In genomic region chr5:147573171-147573570, GRCh38 we compare ENCODE assay signal across 1 cellular context.
TF ChIP-seq lines count a peak whose summit lies in the region.

No MANE protein-coding gene starts in this region.

TF ChIP-seq in SK-N-SH, 30 proteins besides CTCF, POLR2A, EP300 and RAD21 (continued from another document):
- no peak for TF ChIP-seq SMC3 (IDR thresholded peaks at IDR 0.05; ENCODE audit: low read depth, low read length)
- no peak for TF ChIP-seq ZBTB33 (IDR thresholded peaks at IDR 0.05; ENCODE audit: borderline replicate concordance, low read depth)
- TF ChIP-seq FOSL2 (IDR thresholded peaks at IDR 0.05; ENCODE audit: borderline replicate concordance, low read depth) = no peak
- no peak for TF ChIP-seq USF2 (IDR thresholded peaks at IDR 0.05; ENCODE audit: borderline replicate concordance, low read depth, low read length)
- no peak for TF ChIP-seq CHD2 (IDR thresholded peaks at IDR 0.05; ENCODE audit: low read length, partially characterized antibody)
- no peak for TF ChIP-seq TAF1 (IDR thresholded peaks at IDR 0.05; ENCODE audit: borderline replicate concordance, low read depth, low read length)
- TF ChIP-seq PBX3 (IDR thresholded peaks at IDR 0.05) = no peak
